ENCODE assay signal across 8 cellular contexts in genomic region chr17:10603889-10604288, GRCh38. TPM values are rescaled to one million over a fixed set of nuclear protein-coding genes. Genes with fewer than 3 reads are reported as not detected.
"Had no signal": no experiment of that assay in that cellular context is flagged by ENCODE, and none has a peak within 500 bp of the region (broad histone marks: within the 10 kb centered on the region; RNA-seq: fewer than 3 reads in every experiment).

No MANE protein-coding gene starts in this region.

- H3K27ac ChIP-seq: HL-60 had no signal

- H3K4me3 ChIP-seq: K562 had no signal

- ATAC-seq: HepG2, K562 had no signal

- DNase-seq: IMR-90, KBM-7 had no signal

RNA-seq across cellular contexts. Expression of gene MYH2, which starts 54.4 kb away (rescaled TPM):
- total RNA-seq: HepG2, HT-29, HT1080, IMR-90, K562 had no signal
- polyA plus RNA-seq: HepG2, IgD-negative memory B cell, IMR-90, K562 had no signal
